Comparison of ENCODE assay signal across 9 cellular contexts in the genomic region with DNA sequence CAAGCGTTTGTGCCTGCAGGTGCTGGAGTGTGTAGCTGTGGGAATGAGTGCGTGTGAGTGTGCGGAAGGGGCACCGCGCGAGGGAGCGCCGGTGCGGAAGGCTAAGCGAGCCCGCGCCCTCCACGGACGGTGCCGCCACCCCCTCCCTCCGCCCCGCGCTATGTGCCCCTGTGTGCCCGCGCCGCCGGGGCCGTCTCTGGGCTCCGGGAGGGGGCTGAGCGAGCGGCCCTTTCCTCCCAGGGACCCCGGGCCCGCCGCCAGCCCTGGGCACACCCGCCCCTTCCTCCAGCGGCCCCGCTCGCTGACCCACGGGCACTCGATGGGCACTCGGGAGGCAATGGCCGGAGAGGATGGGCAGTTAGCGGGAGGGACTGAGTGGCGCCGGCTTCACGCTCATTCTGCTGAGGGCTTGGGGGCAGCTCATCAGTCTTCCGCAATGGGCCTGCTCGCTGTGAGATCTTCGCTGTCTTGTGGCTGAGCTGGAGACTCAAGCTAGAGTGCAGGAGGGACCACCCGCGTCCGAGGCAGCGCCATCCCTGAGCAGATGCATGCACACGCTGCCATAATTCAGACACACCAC. TPM values are rescaled to one million over a fixed set of nuclear protein-coding genes. Genes with fewer than 3 reads are reported as not detected.
A peak's percentile ranks its signal among the peaks of the same experiment; 100 is the strongest.
DNase-seq lines count a peak whose midpoint lies in the region; ATAC-seq and TF ChIP-seq lines count a peak whose summit lies in the region.
"Had no signal": no experiment of that assay in that cellular context is flagged by ENCODE, and none has a peak within 500 bp of the region (broad histone marks: within the 10 kb centered on the region; RNA-seq: fewer than 3 reads in every experiment).

No MANE protein-coding gene starts in this region.

- peak overlapping the region; percentile 92 for H3K27ac Mint-ChIP-seq in activated T-cell treated with anti-CD3 and anti-CD28 coated beads, Interleukin-2, amount 50 U/mL, for 24 hours

- H3K36me3 Mint-ChIP-seq in activated T-cell treated with anti-CD3 and anti-CD28 coated beads, Interleukin-2, amount 50 U/mL, for 24 hours (ENCODE audit: low read depth) = no peaks in the 10 kb centered on the region

- H3K27ac ChIP-seq in ascending aorta (no peak overlapping the region), lower lobe of right lung (no peak overlapping the region), subcutaneous abdominal adipose tissue (ENCODE audit: low read depth, low read length) (no peak overlapping the region), colonic mucosa (no peak overlapping the region)

- H3K4me1 ChIP-seq in ascending aorta = peaks cover 7 to 12% of the 10 kb centered on the region in 2 donors
- peaks cover 14% of the 10 kb centered on the region for H3K4me1 ChIP-seq in lower lobe of right lung
- H3K4me1 ChIP-seq in subcutaneous abdominal adipose tissue (ENCODE audit: control insufficient read depth in 5 of 5, insufficient read depth in 5 of 5, low read length in 5 of 5) = peaks cover 2 to 17% (median 12%) of the 10 kb centered on the region in 5 donors
- peaks cover 8% of the 10 kb centered on the region for H3K4me1 ChIP-seq in colonic mucosa

- no peaks in the 10 kb centered on the region for H3K9me3 ChIP-seq in ascending aorta
- H3K9me3 ChIP-seq in lower lobe of right lung = no peaks in the 10 kb centered on the region
- H3K9me3 ChIP-seq in subcutaneous abdominal adipose tissue (ENCODE audit: control insufficient read depth in 5 of 5, low read length in 5 of 5) = no peaks in the 10 kb centered on the region
- no peaks in the 10 kb centered on the region for H3K9me3 ChIP-seq in colonic mucosa

- TF ChIP-seq CTCF in ascending aorta (IDR thresholded peaks at IDR 0.05) (no peak), lower lobe of right lung (IDR thresholded peaks at IDR 0.05) (no peak), colonic mucosa (IDR thresholded peaks at IDR 0.05) (no peak)

- no peaks in the 10 kb centered on the region for H3K9me3 Mint-ChIP-seq in activated T-cell treated with anti-CD3 and anti-CD28 coated beads, Interleukin-2, amount 50 U/mL, for 24 hours

- DNase-seq in activated T-cell treated with anti-CD3 and anti-CD28 coated beads, Interleukin-2, amount 50 U/mL, for 24 hours = no peak
- no peak for DNase-seq in activated T-cell treated with anti-CD3 and anti-CD28 coated beads for 4 hours
- no peak for DNase-seq in ascending aorta (ENCODE audit: low spot score in 2 of 2)
- DNase-seq in lower lobe of right lung = no peak
- DNase-seq in colonic mucosa = no peak
- no peak for DNase-seq in stimulated activated CD4-positive, alpha-beta T cell treated with anti-CD3 and anti-CD28 coated beads, Interleukin-1b, Interleukin-23, amount 100 ng/mL, for 48 hours
- DNase-seq: NCI-H2081 had no signal

- peak overlapping the region; percentile 66 for H3K4me3 Mint-ChIP-seq in activated T-cell treated with anti-CD3 and anti-CD28 coated beads, Interleukin-2, amount 50 U/mL, for 24 hours

- peak overlapping the region in 1 of 5 donors; percentile 33 for H3K9ac ChIP-seq in subcutaneous abdominal adipose tissue (ENCODE audit: low read length in 5 of 5)
- no peak overlapping the region for H3K9ac ChIP-seq in colonic mucosa (ENCODE audit: low read depth in 2 of 2, low read length in 2 of 2)

- peaks cover 40% of the 10 kb centered on the region for H3K27me3 Mint-ChIP-seq in activated T-cell treated with anti-CD3 and anti-CD28 coated beads, Interleukin-2, amount 50 U/mL, for 24 hours

- H3K4me3 ChIP-seq in ascending aorta = peak overlapping the region; percentile 43
- H3K4me3 ChIP-seq in lower lobe of right lung = peak overlapping the region; percentile 36
- peak overlapping the region in 4 of 5 donors; percentile 8 to 53 (median 36) for H3K4me3 ChIP-seq in subcutaneous abdominal adipose tissue (ENCODE audit: low read depth in 1 of 5, low read length in 5 of 5)
- no peak overlapping the region for H3K4me3 ChIP-seq in colonic mucosa

- H3K4me1 Mint-ChIP-seq in activated T-cell treated with anti-CD3 and anti-CD28 coated beads, Interleukin-2, amount 50 U/mL, for 24 hours (ENCODE audit: low read depth) = peaks cover 59% of the 10 kb centered on the region

- H3K36me3 ChIP-seq in ascending aorta (no peaks in the 10 kb centered on the region), lower lobe of right lung (no peaks in the 10 kb centered on the region), subcutaneous abdominal adipose tissue (ENCODE audit: control insufficient read depth in 5 of 5, insufficient read depth in 5 of 5, low read length in 5 of 5) (no peaks in the 10 kb centered on the region), colonic mucosa (no peaks in the 10 kb centered on the region)

- peak; percentile 10 to 28 for ATAC-seq in lower lobe of right lung
- no peak for ATAC-seq in GM18873 (IDR thresholded peaks at IDR 0.05; ENCODE audit: low FRiP score, unreplicated experiment)

- peaks cover 15% of the 10 kb centered on the region for H3K27me3 ChIP-seq in ascending aorta
- H3K27me3 ChIP-seq in lower lobe of right lung (ENCODE audit: low read depth) = peaks cover 68% of the 10 kb centered on the region
- H3K27me3 ChIP-seq in subcutaneous abdominal adipose tissue (ENCODE audit: control insufficient read depth in 5 of 5, insufficient read depth in 4 of 5, low read length in 5 of 5) = peaks cover 18 to 59% (median 49%) of the 10 kb centered on the region in 5 donors
- H3K27me3 ChIP-seq in colonic mucosa = peaks cover 33% of the 10 kb centered on the region

- intact Hi-C loops in ascending aorta (cut with DNase I) (no loop called here), lower lobe of right lung (cut with DNase I) (no loop called here), colonic mucosa (cut with DNase I) (no loop called here)

RNA-seq across cellular contexts. Expression of a gene that starts 8.6 kb away (rescaled TPM):
- total RNA-seq in ascending aorta (1.9 TPM), lower lobe of right lung (1.1 TPM), colonic mucosa (1 to 10 TPM in 1 of 2 donors, under 1 TPM in 1; 0.59 to 1.6 TPM)

RNA-seq across cellular contexts. Expression of a gene that starts 43.1 kb away (rescaled TPM):
- total RNA-seq in ascending aorta (30.7 TPM), lower lobe of right lung (21.6 TPM), colonic mucosa (under 1 TPM; 0.45 to 0.59 TPM)

Comparison
In these comparisons a context has a peak if more than half of its experiments do, and no peak if none do; other contexts are left out.
1. RNA of a gene that starts 43.1 kb away (total RNA-seq): 30.7 TPM in ascending aorta (single experiment) and 21.6 TPM in lower lobe of right lung (single experiment); 0.45 to 0.59 TPM in colonic mucosa; every median in the first group is over 10 times any median in the second.